In the genomic region with DNA sequence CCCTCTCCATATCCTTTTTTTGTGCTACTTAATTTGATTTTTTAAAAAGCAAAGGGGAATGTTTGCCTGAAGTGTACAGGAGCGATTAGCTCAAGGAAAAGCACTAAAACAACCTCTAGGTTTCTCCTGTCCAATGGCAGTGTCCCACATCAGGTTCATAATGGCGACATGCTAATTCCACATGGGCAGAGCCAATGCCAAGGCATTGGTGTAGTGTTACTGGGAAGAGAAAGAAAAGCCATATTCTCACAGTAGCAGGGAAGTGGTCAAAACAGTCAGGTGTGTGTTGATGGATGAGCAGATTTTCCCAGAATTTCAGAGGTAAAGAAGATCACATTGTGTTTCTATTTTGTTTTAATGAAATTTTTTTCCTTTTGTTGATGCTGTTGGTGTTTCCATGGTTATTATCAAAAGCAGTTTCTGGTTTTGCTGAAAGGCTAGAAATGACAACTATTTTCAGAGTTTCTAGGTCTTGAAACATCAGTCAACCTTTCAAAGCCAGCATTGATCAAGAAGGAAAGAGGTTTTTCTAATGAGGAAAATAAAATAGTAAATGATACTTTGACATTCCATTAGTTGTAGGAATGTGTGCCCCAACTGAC, we compare ENCODE assay signal across 9 cellular contexts.
DNase-seq lines count a peak whose midpoint lies in the region; ATAC-seq and TF ChIP-seq lines count a peak whose summit lies in the region.
"Had no signal": no experiment of that assay in that cellular context is flagged by ENCODE, and none has a peak within 500 bp of the region (broad histone marks: within the 10 kb centered on the region; RNA-seq: fewer than 3 reads in every experiment).

No MANE protein-coding gene starts in this region.

- no peak overlapping the region for H2BK120ac ChIP-seq in IMR-90 (ENCODE audit: low read depth, low read length)

- H2BK5ac ChIP-seq in IMR-90 (ENCODE audit: low read depth, low read length, poor library complexity, severe bottlenecking), result no peak overlapping the region

- TF ChIP-seq CTCF in IMR-90 (conservative IDR thresholded peaks at IDR 0.05; ENCODE audit: low read depth, low read length) (no peak), astrocyte of the spinal cord (IDR thresholded peaks at IDR 0.05; ENCODE audit: low read depth, low read length) (no peak), foreskin fibroblast (IDR thresholded peaks at IDR 0.05; ENCODE audit: low read depth, low read length) (no peak)

- POLR2A ChIA-PET in IMR-90 (lab: Charles Lee; ENCODE audit: unreplicated experiment), result interaction anchor here (0.5 kb wide), 1 partner anchor 22 kb away, joined by 3 read pairs; no protein-coding TSS in a partner anchor

- 0 out of 2 replicates have a peak overlapping the region, but pooled peaks have one; percentile 43 for H2AK5ac ChIP-seq in IMR-90 (ENCODE audit: low read depth, low read length)

- in situ Hi-C loops in IMR-90 (cut with MboI; ENCODE audit: low sequenced_read_pairs), result no loop called here
- in situ Hi-C loops in astrocyte of the spinal cord (cut with HindIII; ENCODE audit: low sequenced_read_pairs), result no loop called here

- H4K20me1 ChIP-seq in IMR-90 (ENCODE audit: insufficient read depth, low read length), result peaks cover 94% of the 10 kb centered on the region

- H4K91ac ChIP-seq in IMR-90 (ENCODE audit: insufficient read depth, low read depth, low read length), result no peak overlapping the region

- no peak overlapping the region for H3K4ac ChIP-seq in IMR-90 (ENCODE audit: low read depth, low read length)

- TF ChIP-seq POLR2A in IMR-90 (IDR thresholded peaks at IDR 0.05; ENCODE audit: low read depth, low read length), result no peak

- H4K5ac ChIP-seq in IMR-90 (ENCODE audit: low read depth, low read length), result no peak overlapping the region

- no TSS peak for BruUV-seq in IMR-90 (replicated peaks; lab: Mats Ljungman, UMichigan)

- H3K36me3 ChIP-seq in IMR-90 (ENCODE audit: control insufficient read depth, insufficient read depth, low read length), result peaks cover 3% of the 10 kb centered on the region; the same call in 1 of the 2 replicates

- H3K27ac ChIP-seq in IMR-90 (ENCODE audit: insufficient read depth, low read length), result no peak overlapping the region

- H3K4me1 ChIP-seq in IMR-90 (ENCODE audit: control insufficient read depth, insufficient read depth, low read length), result peaks cover 14% of the 10 kb centered on the region

- dilution Hi-C loops in IMR-90 (cut with HindIII; ENCODE audit: low sequenced_read_pairs, unreplicated experiment), result no loop called here

- H4K8ac ChIP-seq in IMR-90 (ENCODE audit: low read depth in 2 of 2, low read length in 2 of 2), result no peak overlapping the region

- no peak overlapping the region for H3K18ac ChIP-seq in IMR-90 (ENCODE audit: low read depth, low read length)

- H3K4me3 ChIP-seq in IMR-90 (ENCODE audit: insufficient read depth, low read depth, low read length) (no peak overlapping the region), astrocyte of the spinal cord (ENCODE audit: low read depth, low read length) (no peak overlapping the region), foreskin fibroblast (ENCODE audit: low read depth in 1 of 2, low read length in 2 of 2) (no peak overlapping the region)

- H2BK15ac ChIP-seq in IMR-90 (ENCODE audit: low read depth, low read length), result no peak overlapping the region

- H3K56ac ChIP-seq in IMR-90 (ENCODE audit: extremely low read depth, insufficient read depth, low read length), result no peak overlapping the region

- CTCF ChIA-PET in IMR-90 (lab: Yijun Ruan, JAX), result no interaction called here

- no CpG with 5 or more reads among the region's 2 CpGs for WGBS in IMR-90 (ENCODE audit: extremely low coverage in 2 of 2, insufficient read length in 1 of 2), 2 experiments

- ATAC-seq in IMR-90 (ENCODE audit: low read depth) (no peak), HG03520 (IDR thresholded peaks at IDR 0.05; ENCODE audit: unreplicated experiment) (no peak), HG02759 (IDR thresholded peaks at IDR 0.05; ENCODE audit: unreplicated experiment) (no peak)

- 0 out of 2 replicates have a peak overlapping the region, but pooled peaks have one; percentile 35 for H3K23ac ChIP-seq in IMR-90 (ENCODE audit: low read depth, low read length)

- peaks cover 17 to 82% of the 10 kb centered on the region in 2 experiments for H3K79me1 ChIP-seq in IMR-90 (ENCODE audit: low read depth in 1 of 2, low read length in 2 of 2)

- no peak overlapping the region for H2AFZ ChIP-seq in IMR-90 (replicated peaks; ENCODE audit: low read length, poor library complexity)

- DNase-seq in A172 (ENCODE audit: low spot score) (peak; percentile 59), IMR-90 (no peak), astrocyte of the spinal cord (ENCODE audit: low read depth, low spot score) (peak; percentile 51), left kidney (ENCODE audit: low read depth, low spot score) (peak; percentile 94), foreskin fibroblast (no peak), SK-N-DZ (ENCODE audit: low spot score) (no peak)
- DNase-seq: activated B cell treated with CpG ODN at 0.5 μM for 24 hours had no signal

- intact Hi-C loops in IMR-90 (cut with micrococcal nuclease), result no loop called here

- no peak overlapping the region for H2AK9ac ChIP-seq in IMR-90 (replicated peaks; ENCODE audit: low read depth, low read length, poor library complexity)

- 0 out of 2 replicates have a peak overlapping the region, but pooled peaks have one; percentile 29 for H3K4me2 ChIP-seq in IMR-90 (ENCODE audit: low read depth, low read length)

- no peak overlapping the region for H2BK20ac ChIP-seq in IMR-90 (ENCODE audit: low read depth, low read length)

- no peak for TF ChIP-seq RAD21 in IMR-90 (IDR thresholded peaks at IDR 0.05; ENCODE audit: low read length)

- 0 out of 2 replicates have a peak overlapping the region, but pooled peaks have one; percentile 20 for H3K14ac ChIP-seq in IMR-90 (replicated peaks; ENCODE audit: low read depth, low read length)

- H3K9ac ChIP-seq in IMR-90 (ENCODE audit: low read depth, low read length), result no peak overlapping the region

- peaks cover 26% of the 10 kb centered on the region for H3K9me1 ChIP-seq in IMR-90 (ENCODE audit: insufficient read depth, low read length)

- no peaks in the 10 kb centered on the region for H3K9me3 ChIP-seq in IMR-90 (ENCODE audit: control insufficient read depth, insufficient read depth, low read length)

- H3K27me3 ChIP-seq in IMR-90 (ENCODE audit: control insufficient read depth, insufficient read depth, low read length), result no peaks in the 10 kb centered on the region

TF ChIP-seq in IMR-90, 13 proteins besides CTCF, POLR2A, EP300 and RAD21:
- TF ChIP-seq CHD1 (IDR thresholded peaks at IDR 0.05; ENCODE audit: low read depth, low read length), result no peak

Comparison
In these comparisons a context has a peak if more than half of its experiments do, and no peak if none do; other contexts are left out.
1. DNase-seq: peak in A172 (single experiment), astrocyte of the spinal cord (single experiment) and left kidney (single experiment); none in IMR-90 (single experiment), foreskin fibroblast (0 of 2) and SK-N-DZ (single experiment).